In the genomic region with DNA sequence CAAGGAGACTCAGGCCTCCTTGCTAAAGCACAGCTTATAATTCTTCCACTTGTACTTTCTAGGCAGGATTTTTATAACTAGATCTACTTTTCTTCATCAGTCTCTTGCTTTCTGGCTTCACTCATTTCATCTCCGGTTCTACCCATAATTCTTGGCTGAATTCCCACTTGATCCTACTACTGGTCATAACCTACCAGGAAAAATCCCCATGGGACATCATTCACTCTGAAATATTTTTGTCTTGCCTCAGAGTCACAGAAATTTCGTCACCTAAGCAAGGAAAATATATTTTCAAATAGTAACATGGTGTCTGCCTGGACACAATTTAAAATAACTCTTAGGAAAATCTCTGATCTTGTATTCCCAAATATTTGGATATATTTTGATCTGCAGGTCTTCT, we compare ENCODE assay signal across 20 cellular contexts.
A peak's percentile ranks its signal among the peaks of the same experiment; 100 is the strongest.
DNase-seq lines count a peak whose midpoint lies in the region; ATAC-seq, FAIRE-seq and TF ChIP-seq lines count a peak whose summit lies in the region.
"Had no signal": no experiment of that assay in that cellular context is flagged by ENCODE, and none has a peak within 500 bp of the region (broad histone marks: within the 10 kb centered on the region; RNA-seq: fewer than 3 reads in every experiment).

No MANE protein-coding gene starts in this region.

- TF ChIP-seq CTCF in fibroblast of mammary gland (conservative IDR thresholded peaks at IDR 0.05; ENCODE audit: control insufficient read depth, insufficient read depth, low read depth, low read length): no peak

- intact Hi-C loops in activated CD4-positive, alpha-beta T cell treated with anti-CD3 and anti-CD28 coated beads for 36 hours (cut with DNase I, micrococcal nuclease): no loop called here

- DNase-seq in LHCN-M2 (ENCODE audit: low read depth): peak; percentile 24
- DNase-seq in RCC 7860 (ENCODE audit: low spot score): peak; percentile 3
- peak; percentile 35 for DNase-seq in fibroblast of mammary gland (ENCODE audit: low read depth)
- DNase-seq in skeletal muscle cell (ENCODE audit: low read depth): peak; percentile 22
- no peak for DNase-seq in NCI-H2196 treated with DMSO at 0.1 percent for 48 hours (lab: John Stamatoyannopoulos, UW; ENCODE audit: unreplicated experiment)
- DNase-seq in activated CD4-positive, alpha-beta T cell treated with anti-CD3 and anti-CD28 coated beads for 36 hours: no peak
- DNase-seq: Caco-2; CD4-positive, CD25-positive, alpha-beta regulatory T cell; CD8-positive, alpha-beta T cell; DMS153; DND-41; H9 had no signal

- no peak overlapping the region for H3K27ac Mint-ChIP-seq in activated CD4-positive, alpha-beta T cell treated with anti-CD3 and anti-CD28 coated beads for 36 hours
- H3K27ac Mint-ChIP-seq: B cell; CD8-positive, alpha-beta T cell; GM23338; H9 had no signal

- H3K27me3 Mint-ChIP-seq in activated CD4-positive, alpha-beta T cell treated with anti-CD3 and anti-CD28 coated beads for 36 hours: no peaks in the 10 kb centered on the region
- H3K27me3 Mint-ChIP-seq: B cell; CD4-positive, CD25-positive, alpha-beta regulatory T cell had no signal

- FAIRE-seq in RCC 7860 (lab: Jason Lieb, UNC): peak; percentile 4
- FAIRE-seq: G401.6, GM12892 had no signal

- H3K36me3 Mint-ChIP-seq in activated CD4-positive, alpha-beta T cell treated with anti-CD3 and anti-CD28 coated beads for 36 hours (ENCODE audit: low read depth): no peaks in the 10 kb centered on the region
- H3K36me3 Mint-ChIP-seq: CD4-positive, CD25-positive, alpha-beta regulatory T cell; CD8-positive, alpha-beta T cell had no signal

- ATAC-seq in activated CD4-positive, alpha-beta T cell treated with anti-CD3 and anti-CD28 coated beads for 36 hours: no peak
- ATAC-seq in GM19035 (IDR thresholded peaks at IDR 0.05; ENCODE audit: unreplicated experiment): no peak
- ATAC-seq in GM18909 (IDR thresholded peaks at IDR 0.05; ENCODE audit: poor library complexity, unreplicated experiment): no peak
- ATAC-seq: CD8-positive, alpha-beta T cell; GM23338; HCT116 had no signal

- H3K4me1 Mint-ChIP-seq in activated CD4-positive, alpha-beta T cell treated with anti-CD3 and anti-CD28 coated beads for 36 hours: no peaks in the 10 kb centered on the region
- H3K4me1 Mint-ChIP-seq: B cell; CD4-positive, CD25-positive, alpha-beta regulatory T cell; GM23338; H9 had no signal

- no peaks in the 10 kb centered on the region for H3K9me3 Mint-ChIP-seq in activated CD4-positive, alpha-beta T cell treated with anti-CD3 and anti-CD28 coated beads for 36 hours (ENCODE audit: low read depth)
- H3K9me3 Mint-ChIP-seq: GM23338 had no signal

- CTCF ChIA-PET in activated CD4-positive, alpha-beta T cell treated with anti-CD3 and anti-CD28 coated beads for 36 hours (lab: Charles Lee): no interaction called here

- H3K4me3 Mint-ChIP-seq in activated CD4-positive, alpha-beta T cell treated with anti-CD3 and anti-CD28 coated beads for 36 hours: no peak overlapping the region
- H3K4me3 Mint-ChIP-seq: B cell; CD4-positive, CD25-positive, alpha-beta regulatory T cell; CD8-positive, alpha-beta T cell; GM23338; H9 had no signal

- POLR2A ChIA-PET in activated CD4-positive, alpha-beta T cell treated with anti-CD3 and anti-CD28 coated beads for 36 hours (lab: Charles Lee): no interaction called here

- H3K4me3 ChIP-seq in fibroblast of mammary gland (ENCODE audit: control insufficient read depth, low read depth, low read length) (no peak overlapping the region), skeletal muscle cell (ENCODE audit: low read depth, low read length) (no peak overlapping the region)
- H3K4me3 ChIP-seq: BLaER1, GM23338 had no signal

Comparison
In these comparisons a context has a peak if more than half of its experiments do, and no peak if none do; other contexts are left out.
1. DNase-seq: peak in LHCN-M2 (single experiment), RCC 7860 (single experiment), fibroblast of mammary gland (single experiment) and skeletal muscle cell (single experiment); none in NCI-H2196 treated with DMSO at 0.1 percent for 48 hours (single experiment) and activated CD4-positive, alpha-beta T cell treated with anti-CD3 and anti-CD28 coated beads for 36 hours (single experiment).